Comparison of ENCODE assay signal across 2 cellular contexts in the genomic region with DNA sequence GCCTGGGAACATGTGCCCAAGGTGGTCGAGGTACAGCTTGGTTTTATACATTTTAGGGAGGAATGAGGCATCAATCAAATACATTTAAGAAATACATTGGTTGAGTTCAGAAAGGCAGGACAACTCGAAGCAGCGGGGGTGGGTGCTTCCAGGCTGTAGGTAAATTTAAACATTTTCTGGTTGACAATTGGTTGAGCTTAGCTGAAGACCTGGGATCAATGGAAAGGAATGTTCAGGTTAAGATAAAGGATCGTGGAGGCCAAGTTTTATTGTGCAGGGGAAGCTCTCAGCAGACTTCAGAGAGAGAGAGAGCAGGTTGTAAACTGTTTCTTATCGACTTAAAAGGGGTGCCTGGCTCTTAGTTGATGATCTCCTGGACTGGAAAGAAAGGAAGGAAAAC.
TF ChIP-seq lines count a peak whose summit lies in the region.

No MANE protein-coding gene starts in this region.

TF ChIP-seq in GM23338, 12 proteins besides CTCF, POLR2A, EP300 and RAD21 (continued from another document):
- TF ChIP-seq REST (IDR thresholded peaks at IDR 0.05; ENCODE audit: unreplicated experiment) (no peak), CREB1 (CRISPR knock-in tag; IDR thresholded peaks at IDR 0.05; ENCODE audit: low read depth) (no peak), JUNB (IDR thresholded peaks at IDR 0.05; ENCODE audit: unreplicated experiment) (no peak), ZNF462 (CRISPR knock-in tag; IDR thresholded peaks at IDR 0.05) (no peak), STAT1 (IDR thresholded peaks at IDR 0.05; ENCODE audit: unreplicated experiment) (no peak), EZH2 (IDR thresholded peaks at IDR 0.05; ENCODE audit: low read depth, unreplicated experiment) (no peak)
- TF ChIP-seq, protein P1, sequence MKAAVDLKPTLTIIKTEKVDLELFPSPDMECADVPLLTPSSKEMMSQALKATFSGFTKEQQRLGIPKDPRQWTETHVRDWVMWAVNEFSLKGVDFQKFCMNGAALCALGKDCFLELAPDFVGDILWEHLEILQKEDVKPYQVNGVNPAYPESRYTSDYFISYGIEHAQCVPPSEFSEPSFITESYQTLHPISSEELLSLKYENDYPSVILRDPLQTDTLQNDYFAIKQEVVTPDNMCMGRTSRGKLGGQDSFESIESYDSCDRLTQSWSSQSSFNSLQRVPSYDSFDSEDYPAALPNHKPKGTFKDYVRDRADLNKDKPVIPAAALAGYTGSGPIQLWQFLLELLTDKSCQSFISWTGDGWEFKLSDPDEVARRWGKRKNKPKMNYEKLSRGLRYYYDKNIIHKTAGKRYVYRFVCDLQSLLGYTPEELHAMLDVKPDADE (IDR thresholded peaks at IDR 0.05) = no peak

TF ChIP-seq in WTC11, 78 proteins besides CTCF, POLR2A, EP300 and RAD21 (continued from another document):
- TF ChIP-seq, protein P2, sequence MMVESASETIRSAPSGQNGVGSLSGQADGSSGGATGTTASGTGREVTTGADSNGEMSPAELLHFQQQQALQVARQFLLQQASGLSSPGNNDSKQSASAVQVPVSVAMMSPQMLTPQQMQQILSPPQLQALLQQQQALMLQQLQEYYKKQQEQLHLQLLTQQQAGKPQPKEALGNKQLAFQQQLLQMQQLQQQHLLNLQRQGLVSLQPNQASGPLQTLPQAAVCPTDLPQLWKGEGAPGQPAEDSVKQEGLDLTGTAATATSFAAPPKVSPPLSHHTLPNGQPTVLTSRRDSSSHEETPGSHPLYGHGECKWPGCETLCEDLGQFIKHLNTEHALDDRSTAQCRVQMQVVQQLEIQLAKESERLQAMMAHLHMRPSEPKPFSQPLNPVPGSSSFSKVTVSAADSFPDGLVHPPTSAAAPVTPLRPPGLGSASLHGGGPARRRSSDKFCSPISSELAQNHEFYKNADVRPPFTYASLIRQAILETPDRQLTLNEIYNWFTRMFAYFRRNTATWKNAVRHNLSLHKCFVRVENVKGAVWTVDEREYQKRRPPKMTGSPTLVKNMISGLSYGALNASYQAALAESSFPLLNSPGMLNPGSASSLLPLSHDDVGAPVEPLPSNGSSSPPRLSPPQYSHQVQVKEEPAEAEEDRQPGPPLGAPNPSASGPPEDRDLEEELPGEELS (CRISPR knock-in tag; IDR thresholded peaks at IDR 0.05) = no peak
